In the genomic region with DNA sequence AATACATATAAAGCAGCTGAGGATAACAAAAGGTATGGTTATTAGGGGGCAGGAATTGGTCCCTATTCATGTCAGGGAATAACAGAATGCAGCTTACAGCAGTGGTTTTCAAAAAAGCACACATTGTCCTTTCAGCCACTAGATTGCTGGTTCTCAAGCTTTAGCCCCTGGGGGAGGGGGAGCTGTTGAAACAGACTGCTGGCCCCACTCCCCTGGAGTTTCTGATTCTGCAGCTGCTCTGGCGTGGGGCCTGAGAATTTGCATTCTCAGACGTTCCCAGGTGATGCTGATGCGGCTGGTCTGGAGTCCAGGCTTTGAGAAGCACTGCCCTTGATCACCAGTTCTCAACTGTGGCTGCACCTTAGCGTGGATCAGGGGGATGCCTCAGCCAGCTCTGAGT, we compare ENCODE assay signal across 23 cellular contexts.
"Had no signal": no experiment of that assay in that cellular context is flagged by ENCODE, and none has a peak within 500 bp of the region (broad histone marks: within the 10 kb centered on the region; RNA-seq: fewer than 3 reads in every experiment).

No MANE protein-coding gene starts in this region.

- H3K4me3 ChIP-seq: body of pancreas, pancreas, suprapubic skin had no signal

- H3K36me3 ChIP-seq: neutrophil, pancreas, suprapubic skin had no signal

- H3K4me3 Mint-ChIP-seq: activated B cell treated with CpG ODN at 0.5 μM for 24 hours; activated CD4-positive, alpha-beta memory T cell treated with anti-CD3 and anti-CD28 coated beads for 36 hours; activated naive CD8-positive, alpha-beta T cell treated with anti-CD3 and anti-CD28 coated beads, Interleukin-2, amount 50 U/mL, for 24 hours; dendritic cell treated with granulocyte-macrophage colony-stimulating factor and Interleukin-4, amounts not matched to agents 40 ng/mL and 50 ng/mL, for 4 days; memory B cell; naive thymus-derived CD4-positive, alpha-beta T cell; T-helper 17 cell; type B pancreatic cell had no signal

- H3K27me3 ChIP-seq: body of pancreas, pancreas had no signal

- DNase-seq: activated B cell treated with CpG ODN at 0.5 μM for 24 hours; activated CD4-positive, alpha-beta memory T cell treated with anti-CD3 and anti-CD28 coated beads for 36 hours; activated CD4-positive, alpha-beta T cell treated with anti-CD3 and anti-CD28 coated beads for 4 hours; activated gamma-delta T cell; activated naive CD4-positive, alpha-beta T cell treated with anti-CD3 and anti-CD28 coated beads, Interleukin-2, amount 50 U/mL, for 16 hours; activated naive CD8-positive, alpha-beta T cell treated with anti-CD3 and anti-CD28 coated beads, Interleukin-2, amount 50 U/mL, for 24 hours; body of pancreas; effector CD8-positive, alpha-beta T cell; erythroblast; foreskin keratinocyte; hippocampal formation; naive thymus-derived CD4-positive, alpha-beta T cell; pancreas; SHP77; stimulated activated CD4-positive, alpha-beta T cell treated with anti-CD3 and anti-CD28 coated beads, Interleukin-4, amount 100 ng/mL, for 1 hour; stimulated activated naive CD4-positive, alpha-beta T cell treated with Interleukin-2 at 50 U/mL for 16 hours; SW 1271; T-helper 17 cell had no signal

- H3K36me3 Mint-ChIP-seq: activated CD4-positive, alpha-beta memory T cell treated with anti-CD3 and anti-CD28 coated beads for 36 hours; memory B cell; type B pancreatic cell had no signal

- H3K9me3 Mint-ChIP-seq: activated B cell treated with CpG ODN at 0.5 μM for 24 hours; activated CD4-positive, alpha-beta memory T cell treated with anti-CD3 and anti-CD28 coated beads for 36 hours; activated naive CD8-positive, alpha-beta T cell treated with anti-CD3 and anti-CD28 coated beads, Interleukin-2, amount 50 U/mL, for 24 hours; dendritic cell treated with granulocyte-macrophage colony-stimulating factor and Interleukin-4, amounts not matched to agents 40 ng/mL and 50 ng/mL, for 4 days; memory B cell; type B pancreatic cell had no signal

- H3K9me3 ChIP-seq: body of pancreas, neutrophil, pancreas, suprapubic skin had no signal

- H3K27ac Mint-ChIP-seq: activated B cell treated with CpG ODN at 0.5 μM for 24 hours; activated CD4-positive, alpha-beta memory T cell treated with anti-CD3 and anti-CD28 coated beads for 36 hours; activated naive CD8-positive, alpha-beta T cell treated with anti-CD3 and anti-CD28 coated beads, Interleukin-2, amount 50 U/mL, for 24 hours; dendritic cell treated with granulocyte-macrophage colony-stimulating factor and Interleukin-4, amounts not matched to agents 40 ng/mL and 50 ng/mL, for 4 days; memory B cell; naive thymus-derived CD4-positive, alpha-beta T cell; T-helper 17 cell had no signal

- H3K27ac ChIP-seq: body of pancreas, foreskin keratinocyte, neutrophil, pancreas, suprapubic skin had no signal
